In the genomic region with DNA sequence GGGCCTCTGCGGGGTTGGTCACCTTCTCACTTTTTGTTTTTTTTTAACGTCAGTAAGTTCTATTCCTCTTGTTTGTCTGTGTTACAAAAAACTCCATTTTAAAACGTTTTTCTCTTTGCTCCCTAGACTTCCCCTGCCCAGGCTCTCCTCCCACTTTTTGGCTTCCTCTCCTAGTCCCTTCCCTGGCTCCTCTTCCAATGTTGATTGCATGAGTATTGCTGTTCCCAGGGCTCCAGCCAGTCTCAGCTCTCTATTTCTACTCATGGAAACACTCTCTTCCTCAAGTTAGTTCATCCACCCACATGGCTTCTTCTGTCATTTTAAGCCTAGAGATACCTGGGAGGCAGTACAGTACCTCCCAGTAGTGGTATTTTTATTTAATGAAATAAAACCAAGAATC, we compare ENCODE assay signal across 27 cellular contexts.
"Had no signal": no experiment of that assay in that cellular context is flagged by ENCODE, and none has a peak within 500 bp of the region (broad histone marks: within the 10 kb centered on the region; RNA-seq: fewer than 3 reads in every experiment).

No MANE protein-coding gene starts in this region.

- H3K79me2 ChIP-seq: hepatocyte had no signal

- H3K27me3 ChIP-seq: colonic mucosa, foreskin keratinocyte, gastroesophageal sphincter, heart left ventricle, hepatocyte, neural progenitor cell, ovary, transverse colon, upper lobe of right lung, uterus had no signal

- H3K27ac ChIP-seq: colonic mucosa, epithelial cell of prostate, foreskin keratinocyte, gastroesophageal sphincter, heart left ventricle, hepatocyte, neural progenitor cell, ovary, psoas muscle, transverse colon, upper lobe of right lung had no signal

- H3K4me1 ChIP-seq: colonic mucosa, foreskin keratinocyte, gastroesophageal sphincter, heart left ventricle, psoas muscle, transverse colon, upper lobe of right lung, uterus had no signal

- H3K9ac ChIP-seq: neural progenitor cell had no signal

- DNase-seq: colonic mucosa; effector CD8-positive, alpha-beta T cell; endodermal cell; foreskin keratinocyte; heart left ventricle; kidney; mucosa of descending colon; naive B cell; ovary; posterior cingulate gyrus; psoas muscle; right cardiac atrium; small intestine; stimulated activated CD4-positive, alpha-beta T cell treated with anti-CD3 and anti-CD28 coated beads, Interleukin-15, amount 100 ng/mL, for 24 hours; stimulated activated CD4-positive, alpha-beta T cell treated with anti-CD3 and anti-CD28 coated beads, Interleukin-2, amount 100 ng/mL, for 48 hours; stimulated activated naive B cell treated with anti-CD40 and anti-IgM and Interleukin-4, amounts not matched to agents 10 μg/mL and 1 μg/mL and 100 μg/mL, for 72 hours; transverse colon; upper lobe of right lung; uterus had no signal

- H3K4me3 ChIP-seq: colonic mucosa, gastroesophageal sphincter, heart left ventricle, hepatocyte, lung, mucosa of descending colon, neural progenitor cell, ovary, psoas muscle, transverse colon, upper lobe of right lung, uterus had no signal

- H3K36me3 ChIP-seq: colonic mucosa, heart left ventricle, neural progenitor cell, ovary, transverse colon, upper lobe of right lung, uterus had no signal

- ATAC-seq: esophagus mucosa; foreskin keratinocyte; gastroesophageal sphincter; heart left ventricle; left lobe of liver; mucosa of descending colon; natural killer cell treated with Interleukin-12 subunit alpha and Interleukin-12 subunit beta and Interleukin-15 and Interleukin-18, amount 100 ng/mL, for 72 hours; psoas muscle; right cardiac atrium; stimulated activated naive B cell treated with anti-CD40 and anti-IgM and Interleukin-4, amounts not matched to agents 10 μg/mL and 1 μg/mL and 100 μg/mL, for 72 hours; upper lobe of right lung had no signal

- H2AFZ ChIP-seq: hepatocyte, neural progenitor cell had no signal

- FAIRE-seq: kidney, small intestine had no signal

- H3K4me2 ChIP-seq: hepatocyte, neural progenitor cell had no signal

- H3K9me3 ChIP-seq: colonic mucosa, ovary, uterus had no signal
